8 cellular contexts compared by ENCODE assay signal in the genomic region with DNA sequence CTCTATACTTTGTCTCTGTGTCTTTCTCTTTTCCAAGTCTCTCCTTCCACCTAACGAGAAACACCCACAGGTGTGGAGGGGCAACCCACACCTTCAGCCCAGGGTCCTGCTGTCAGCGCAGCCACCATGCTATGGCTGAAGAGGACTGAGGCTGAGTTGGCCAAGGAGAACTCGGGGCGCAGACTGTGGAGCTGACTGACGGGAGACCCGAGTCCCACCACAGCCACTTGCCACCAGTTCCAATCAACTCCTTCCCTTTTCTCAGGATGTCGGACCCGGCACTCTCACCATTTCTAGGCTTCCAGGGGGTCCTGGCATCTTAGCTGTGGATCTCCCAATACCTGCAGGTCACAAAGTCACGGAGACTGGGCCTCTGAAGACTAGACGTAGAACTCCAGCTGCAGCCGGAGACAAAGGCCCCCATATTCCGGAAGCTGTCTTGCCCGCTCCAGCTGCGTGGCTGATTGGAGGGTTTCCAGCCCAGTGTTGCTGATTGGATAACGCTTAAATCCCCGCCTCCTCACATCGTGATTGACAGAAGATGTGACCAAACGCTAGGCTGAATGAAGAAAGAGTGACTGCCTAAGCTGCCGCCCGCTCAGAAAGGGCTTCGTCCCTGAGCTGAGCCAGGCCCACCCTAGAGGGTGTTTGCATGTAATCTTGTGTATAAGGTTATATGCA.
DNase-seq lines count a peak whose midpoint lies in the region; ATAC-seq and TF ChIP-seq lines count a peak whose summit lies in the region.

No MANE protein-coding gene starts in this region.

- H3K27ac Mint-ChIP-seq in stimulated activated naive CD8-positive, alpha-beta T cell treated with anti-CD3 and anti-CD28 coated beads, Interleukin-15, amount 100 ng/mL, for 72 hours: peak overlapping the region; percentile 98 to 100

- peaks cover 0 to 70% (median 0%) of the 10 kb centered on the region in 3 donors for H3K9me3 ChIP-seq in esophagus squamous epithelium

- no peaks in the 10 kb centered on the region for H3K27me3 Mint-ChIP-seq in stimulated activated naive CD8-positive, alpha-beta T cell treated with anti-CD3 and anti-CD28 coated beads, Interleukin-15, amount 100 ng/mL, for 72 hours

- peak; percentile 86 for DNase-seq in DMS153 treated with DMSO at 0.1 percent for 48 hours (lab: John Stamatoyannopoulos, UW; ENCODE audit: unreplicated experiment)
- peak; percentile 98 for DNase-seq in NCI-H2029 (lab: John Stamatoyannopoulos, UW)
- DNase-seq in activated T-cell treated with anti-CD3 and anti-CD28 coated beads for 24 hours (ENCODE audit: low read depth): peak; percentile 91
- no peak for DNase-seq in esophagus squamous epithelium (lab: John Stamatoyannopoulos, UW)
- peak in 54 of 56 donors; percentile 21 to 95 (median 76) for DNase-seq in nucleus accumbens (lab: John Stamatoyannopoulos, UW)
- DNase-seq in stimulated activated naive CD8-positive, alpha-beta T cell treated with anti-CD3 and anti-CD28 coated beads, Interleukin-15, amount 100 ng/mL, for 72 hours: peak; percentile 76 to 94

- no peak for TF ChIP-seq CTCF in esophagus squamous epithelium (IDR thresholded peaks at IDR 0.05)

- H3K4me1 Mint-ChIP-seq in stimulated activated naive CD8-positive, alpha-beta T cell treated with anti-CD3 and anti-CD28 coated beads, Interleukin-15, amount 100 ng/mL, for 72 hours: peaks cover 23% of the 10 kb centered on the region

- intact Hi-C loops in esophagus squamous epithelium (cut with DNase I): no loop called here

- H3K27me3 ChIP-seq in esophagus squamous epithelium: no peaks in the 10 kb centered on the region

- peak in 2 of 4 donors; percentile 29 to 47 for TF ChIP-seq POLR2A in esophagus squamous epithelium (IDR thresholded peaks at IDR 0.05)

- peak overlapping the region in 3 of 4 donors; percentile 31 to 85 (median 69) for H3K27ac ChIP-seq in esophagus squamous epithelium

- 36 to 63% methylated on average over 15 to 17 of the region's 21 CpGs for WGBS in esophagus squamous epithelium, 2 donors

- peaks cover 12 to 14% of the 10 kb centered on the region in 2 donors for H3K9me3 Mint-ChIP-seq in stimulated activated naive CD8-positive, alpha-beta T cell treated with anti-CD3 and anti-CD28 coated beads, Interleukin-15, amount 100 ng/mL, for 72 hours

- peak overlapping the region; percentile 91 to 100 for H3K4me3 Mint-ChIP-seq in stimulated activated naive CD8-positive, alpha-beta T cell treated with anti-CD3 and anti-CD28 coated beads, Interleukin-15, amount 100 ng/mL, for 72 hours

- H3K4me3 ChIP-seq in esophagus squamous epithelium: peak overlapping the region; percentile 32 to 63 (median 48)

- H3K36me3 ChIP-seq in esophagus squamous epithelium: no peaks in the 10 kb centered on the region

- H3K4me1 ChIP-seq in esophagus squamous epithelium: no peaks in the 10 kb centered on the region

- peak; percentile 96 for ATAC-seq in stimulated activated naive CD8-positive, alpha-beta T cell treated with anti-CD3 and anti-CD28 coated beads, Interleukin-15, amount 100 ng/mL, for 72 hours
- ATAC-seq in GM21576 (IDR thresholded peaks at IDR 0.05; ENCODE audit: unreplicated experiment) (no peak), GM18511 (IDR thresholded peaks at IDR 0.05; ENCODE audit: unreplicated experiment) (no peak)
